Comparison of ENCODE assay signal across 23 cellular contexts in genomic region chr7:66069732-66070131, GRCh38. TPM values are rescaled to one million over a fixed set of nuclear protein-coding genes. Genes with fewer than 3 reads are reported as not detected.
DNase-seq lines count a peak whose midpoint lies in the region; ATAC-seq and TF ChIP-seq lines count a peak whose summit lies in the region.
"Had no signal": no experiment of that assay in that cellular context is flagged by ENCODE, and none has a peak within 500 bp of the region (broad histone marks: within the 10 kb centered on the region; RNA-seq: fewer than 3 reads in every experiment).

No MANE protein-coding gene starts in this region.

- H2BK120ac ChIP-seq in IMR-90 (ENCODE audit: low read depth, low read length) (no peak overlapping the region), mesenchymal stem cell (ENCODE audit: low read depth, low read length) (no peak overlapping the region)

- H3K23ac ChIP-seq in IMR-90 (ENCODE audit: low read depth, low read length) (no peak overlapping the region), mesenchymal stem cell (ENCODE audit: low read length in 2 of 2) (no peak overlapping the region)

- no peak overlapping the region for H3K56ac ChIP-seq in IMR-90 (ENCODE audit: extremely low read depth, insufficient read depth, low read length)

- H3K9me1 ChIP-seq in IMR-90 (ENCODE audit: insufficient read depth, low read length): no peaks in the 10 kb centered on the region

- no peak overlapping the region for H4K5ac ChIP-seq in IMR-90 (ENCODE audit: low read depth, low read length)

- H3K18ac ChIP-seq in IMR-90 (ENCODE audit: low read depth, low read length): no peak overlapping the region
- H3K18ac ChIP-seq in mesenchymal stem cell (ENCODE audit: low read depth in 1 of 2, low read length in 2 of 2): no peak overlapping the region

- H3K9me2 ChIP-seq in GM23248 (ENCODE audit: insufficient read depth): no peaks in the 10 kb centered on the region
- H3K9me2 ChIP-seq in SK-N-SH: no peaks in the 10 kb centered on the region

- DNase-seq in GM23248 (peak; percentile 45), IMR-90 (peak; percentile 47), SK-N-SH (no peak), foreskin keratinocyte (no peak), kidney tubule cell (ENCODE audit: low spot score) (no peak), DMS53 treated with DMSO at 0.1 percent for 48 hours (lab: John Stamatoyannopoulos, UW; ENCODE audit: unreplicated experiment) (no peak), mesenchymal stem cell (no peak), ovary (no peak)
- DNase-seq: 8988T; ACHN; BE2C; C1 segment of cervical spinal cord; CD4-positive, alpha-beta memory T cell; CD4-positive, CD25-positive, alpha-beta regulatory T cell; CD8-positive, alpha-beta memory T cell; COR-L47; DMS 273 treated with DMSO at 0.1 percent for 48 hours; DMS153; DMS53; DMS79 treated with DMSO at 0.1 percent for 48 hours; GDM1 had no signal

- H2AK5ac ChIP-seq in IMR-90 (ENCODE audit: low read depth, low read length): no peak overlapping the region
- H2AK5ac ChIP-seq in mesenchymal stem cell (ENCODE audit: low read length, severe bottlenecking): no peak overlapping the region

- dilution Hi-C loops in IMR-90 (cut with HindIII; ENCODE audit: low sequenced_read_pairs, unreplicated experiment): no loop called here

- POLR2A ChIA-PET in IMR-90 (lab: Charles Lee; ENCODE audit: unreplicated experiment) (no interaction called here), SK-N-SH (lab: Yijun Ruan, JAX) (no interaction called here)

- TF ChIP-seq RAD21 in IMR-90 (IDR thresholded peaks at IDR 0.05; ENCODE audit: low read length) (no peak), SK-N-SH (IDR thresholded peaks at IDR 0.05; ENCODE audit: low read length) (no peak)

- H3K4ac ChIP-seq in IMR-90 (ENCODE audit: low read depth, low read length) (no peak overlapping the region), mesenchymal stem cell (ENCODE audit: low read depth in 1 of 2, low read length in 2 of 2) (no peak overlapping the region)

- H2AK9ac ChIP-seq in IMR-90 (replicated peaks; ENCODE audit: low read depth, low read length, poor library complexity): no peak overlapping the region

- peak; percentile 46 for ATAC-seq in IMR-90 (ENCODE audit: low read depth)
- ATAC-seq in foreskin keratinocyte: peak; percentile 47
- ATAC-seq: GM12878 had no signal

- H2AFZ ChIP-seq in GM23248 (no peak overlapping the region), IMR-90 (replicated peaks; ENCODE audit: low read length, poor library complexity) (no peak overlapping the region), SK-N-SH (ENCODE audit: low read depth) (no peak overlapping the region), mesenchymal stem cell (ENCODE audit: low read depth, low read length) (no peak overlapping the region)

- H2BK20ac ChIP-seq in IMR-90 (ENCODE audit: low read depth, low read length): no peak overlapping the region

- H3K4me2 ChIP-seq in GM23248 (ENCODE audit: unreplicated experiment) (peak overlapping the region; percentile 4), IMR-90 (ENCODE audit: low read depth, low read length) (no peak overlapping the region), SK-N-SH (no peak overlapping the region; the same call in 1 of the 2 replicates), mesenchymal stem cell (ENCODE audit: low read length, poor library complexity, severe bottlenecking) (no peak overlapping the region)
- H3K4me2 ChIP-seq: BLaER1 had no signal

- H3K79me2 ChIP-seq in GM23248 (ENCODE audit: insufficient read depth) (no peaks in the 10 kb centered on the region), SK-N-SH (ENCODE audit: insufficient read depth) (no peaks in the 10 kb centered on the region)

- H3F3A ChIP-seq in GM23248 (ENCODE audit: insufficient read depth) (no peaks in the 10 kb centered on the region), SK-N-SH (replicated peaks; ENCODE audit: insufficient read depth) (peaks cover 19% of the 10 kb centered on the region)

- H4K8ac ChIP-seq in IMR-90 (ENCODE audit: low read depth in 2 of 2, low read length in 2 of 2): no peak overlapping the region
- no peak overlapping the region for H4K8ac ChIP-seq in mesenchymal stem cell (ENCODE audit: low read length)

- intact Hi-C loops in IMR-90 (cut with micrococcal nuclease): no loop called here
- intact Hi-C loops in ovary (cut with DNase I): no loop called here

- H3K27me3 ChIP-seq in GM23248 (replicated peaks; ENCODE audit: insufficient read depth) (no peaks in the 10 kb centered on the region), IMR-90 (ENCODE audit: control insufficient read depth, insufficient read depth, low read length) (no peaks in the 10 kb centered on the region), SK-N-SH (ENCODE audit: insufficient read depth) (no peaks in the 10 kb centered on the region), foreskin keratinocyte (no peaks in the 10 kb centered on the region), mesenchymal stem cell (ENCODE audit: control insufficient read depth in 1 of 2, insufficient read depth in 1 of 2, low read length in 2 of 2) (no peaks in the 10 kb centered on the region), ovary (no peaks in the 10 kb centered on the region)
- H3K27me3 ChIP-seq: BE2C, BLaER1 had no signal

- BruUV-seq in IMR-90 (replicated peaks; lab: Mats Ljungman, UMichigan): no TSS peak

- no peak overlapping the region for H2BK12ac ChIP-seq in mesenchymal stem cell (ENCODE audit: low read length in 2 of 2)

- no peak overlapping the region for H3K14ac ChIP-seq in IMR-90 (replicated peaks; ENCODE audit: low read depth, low read length)
- no peak overlapping the region for H3K14ac ChIP-seq in mesenchymal stem cell (ENCODE audit: low read length in 2 of 2)

- WGBS in GM23248 (ENCODE audit: low coverage in 1 of 2, low lambda C conversion rate in 2 of 2, missing lambda C conversion rate in 2 of 2), 2 experiments: 84 to 89% methylated on average over 4 of the region's 4 CpGs
- WGBS in IMR-90 (ENCODE audit: extremely low coverage in 2 of 2, insufficient read length in 1 of 2), 2 experiments: no CpG with 5 or more reads among the region's 4 CpGs
- WGBS in SK-N-SH (ENCODE audit: low lambda C conversion rate): 71% methylated on average over 4 of the region's 4 CpGs
- no CpG with 5 or more reads among the region's 4 CpGs for WGBS in mesenchymal stem cell
- WGBS in ovary, 3 donors: 87 to 92% (median 88%) methylated on average over 4 of the region's 4 CpGs

- H2BK15ac ChIP-seq in IMR-90 (ENCODE audit: low read depth, low read length) (no peak overlapping the region), mesenchymal stem cell (ENCODE audit: low read depth, poor library complexity, severe bottlenecking) (no peak overlapping the region)

- H3K9me3 ChIP-seq in GM23248 (ENCODE audit: low read depth): no peaks in the 10 kb centered on the region
- H3K9me3 ChIP-seq in IMR-90 (ENCODE audit: control insufficient read depth, insufficient read depth, low read length): no peaks in the 10 kb centered on the region; the same call in 1 of the 2 replicates
- H3K9me3 ChIP-seq in SK-N-SH: no peaks in the 10 kb centered on the region; the same call in 1 of the 2 replicates
- no peaks in the 10 kb centered on the region for H3K9me3 ChIP-seq in mesenchymal stem cell (ENCODE audit: control insufficient read depth, low read length)
- no peaks in the 10 kb centered on the region for H3K9me3 ChIP-seq in ovary
- H3K9me3 ChIP-seq: BE2C, BLaER1 had no signal

- H3K36me3 ChIP-seq in GM23248 (ENCODE audit: low read depth) (no peaks in the 10 kb centered on the region), IMR-90 (ENCODE audit: control insufficient read depth, insufficient read depth, low read length) (no peaks in the 10 kb centered on the region), SK-N-SH (replicated peaks in 1 of 2; ENCODE audit: control insufficient read depth in 1 of 2, insufficient read depth in 2 of 2, low read length in 1 of 2) (no peaks in the 10 kb centered on the region), mesenchymal stem cell (ENCODE audit: control insufficient read depth in 1 of 2, insufficient read depth in 2 of 2, low read depth in 1 of 2, low read length in 2 of 2) (no peaks in the 10 kb centered on the region), ovary (no peaks in the 10 kb centered on the region)
- H3K36me3 ChIP-seq: BE2C, BLaER1 had no signal

- H4K91ac ChIP-seq in IMR-90 (ENCODE audit: insufficient read depth, low read depth, low read length) (no peak overlapping the region), mesenchymal stem cell (ENCODE audit: low read length) (no peak overlapping the region)

- TF ChIP-seq POLR2A in IMR-90 (IDR thresholded peaks at IDR 0.05; ENCODE audit: low read depth, low read length) (no peak), ovary (IDR thresholded peaks at IDR 0.05) (no peak)

- H3K79me1 ChIP-seq in IMR-90 (ENCODE audit: low read depth in 1 of 2, low read length in 2 of 2) (no peaks in the 10 kb centered on the region), mesenchymal stem cell (replicated peaks; ENCODE audit: low read length, poor library complexity, severe bottlenecking) (no peaks in the 10 kb centered on the region)

- TF ChIP-seq CTCF in IMR-90 (conservative IDR thresholded peaks at IDR 0.05; ENCODE audit: low read depth, low read length) (no peak), SK-N-SH (IDR thresholded peaks at IDR 0.05) (no peak), foreskin keratinocyte (conservative IDR thresholded peaks at IDR 0.05) (no peak), ovary (IDR thresholded peaks at IDR 0.05) (no peak)

- H3K4me3 ChIP-seq in GM23248 (no peak overlapping the region), IMR-90 (ENCODE audit: insufficient read depth, low read depth, low read length) (no peak overlapping the region), SK-N-SH (ENCODE audit: low read depth in 2 of 2, low read length in 1 of 2) (no peak overlapping the region), mesenchymal stem cell (ENCODE audit: insufficient read depth in 1 of 2, low read depth in 1 of 2, low read length in 2 of 2) (no peak overlapping the region), ovary (no peak overlapping the region)
- H3K4me3 ChIP-seq: BLaER1, GM12878 had no signal

- H3K9ac ChIP-seq in GM23248: no peak overlapping the region
- no peak overlapping the region for H3K9ac ChIP-seq in IMR-90 (ENCODE audit: low read depth, low read length)
- H3K9ac ChIP-seq in SK-N-SH: no peak overlapping the region
- H3K9ac ChIP-seq in mesenchymal stem cell (ENCODE audit: low read length): no peak overlapping the region
- H3K9ac ChIP-seq: BLaER1 had no signal

- H3K27ac ChIP-seq in GM23248: no peak overlapping the region
- no peak overlapping the region for H3K27ac ChIP-seq in IMR-90 (ENCODE audit: insufficient read depth, low read length)
- H3K27ac ChIP-seq in SK-N-SH (ENCODE audit: low read depth in 2 of 2, low read length in 1 of 2): peak overlapping the region in 1 of 2 experiments; percentile 24; a peak in 1 of 4 replicates
- H3K27ac ChIP-seq in foreskin keratinocyte: no peak overlapping the region
- H3K27ac ChIP-seq in mesenchymal stem cell (ENCODE audit: low read length, poor library complexity, severe bottlenecking): no peak overlapping the region
- H3K27ac ChIP-seq in ovary: no peak overlapping the region
- H3K27ac ChIP-seq: BLaER1 had no signal

- in situ Hi-C loops in GM23248 (cut with MboI) (no loop called here), IMR-90 (cut with MboI; ENCODE audit: low sequenced_read_pairs) (no loop called here)

- TF ChIP-seq EP300 in SK-N-SH (IDR thresholded peaks at IDR 0.05; ENCODE audit: borderline replicate concordance in 1 of 2, low read depth in 1 of 2, low read length in 1 of 2) (no peak), ovary (IDR thresholded peaks at IDR 0.05) (no peak)

- H2BK5ac ChIP-seq in IMR-90 (ENCODE audit: low read depth, low read length, poor library complexity, severe bottlenecking) (no peak overlapping the region), mesenchymal stem cell (ENCODE audit: low read depth, low read length, poor library complexity, severe bottlenecking) (no peak overlapping the region)

- H4K20me1 ChIP-seq in GM23248 (ENCODE audit: insufficient read depth) (no peaks in the 10 kb centered on the region), IMR-90 (ENCODE audit: insufficient read depth, low read length) (no peaks in the 10 kb centered on the region), SK-N-SH (ENCODE audit: insufficient read depth) (no peaks in the 10 kb centered on the region)
- H4K20me1 ChIP-seq: BLaER1 had no signal

- CTCF ChIA-PET in IMR-90 (lab: Yijun Ruan, JAX): no interaction called here
- CTCF ChIA-PET in SK-N-SH (lab: Yijun Ruan, JAX): interaction anchor here (1.6 kb wide), 1 partner anchor 14 kb away, joined by 3 read pairs; no protein-coding TSS in a partner anchor

- H3K4me1 ChIP-seq in GM23248 (ENCODE audit: insufficient read depth) (peaks cover 11% of the 10 kb centered on the region), IMR-90 (ENCODE audit: control insufficient read depth, insufficient read depth, low read length) (no peaks in the 10 kb centered on the region), SK-N-SH (ENCODE audit: control insufficient read depth in 1 of 2, insufficient read depth in 2 of 2, low read depth in 1 of 2, low read length in 1 of 2) (no peaks in the 10 kb centered on the region), foreskin keratinocyte (peaks cover 5% of the 10 kb centered on the region), mesenchymal stem cell (ENCODE audit: control insufficient read depth, insufficient read depth, low read depth, low read length) (no peaks in the 10 kb centered on the region), ovary (ENCODE audit: insufficient read depth) (no peaks in the 10 kb centered on the region)
- H3K4me1 ChIP-seq: BE2C, BLaER1 had no signal

RNA-seq across cellular contexts. Expression of gene ASL, which starts 5.9 kb away (rescaled TPM):
- total RNA-seq in GM23248 (2014; rRNA removed; shearing (Covaris generic)): 66.1 and 81.0 TPM in 2 replicates
- polyA plus RNA-seq in GM23248 (2016; fragmentation: Nextera tagmentation; extraction: Ambion mirVana): 54.5 and 55.4 TPM in 2 replicates
- total RNA-seq in IMR-90 (2012; rRNA removed): 42.8 and 50.0 TPM in 2 replicates
- polyA plus RNA-seq in IMR-90 (2012; rRNA removed): 49.0 and 49.7 TPM in 2 replicates
- 41.3 and 45.5 TPM in 2 replicates for polyA plus RNA-seq in IMR-90 (2012; cell fraction: cytosol; rRNA removed)
- polyA plus RNA-seq in IMR-90 (2012; cell fraction: nucleus; rRNA removed; ENCODE audit: low replicate concordance): 95.3 and 201 TPM in 2 replicates
- 138 and 141 TPM in 2 replicates for polyA plus RNA-seq in SK-N-SH (2012; rRNA removed)
- polyA plus RNA-seq in SK-N-SH (2012; cell fraction: cytosol; rRNA removed): 54.1 and 76.3 TPM in 2 replicates
- 426 and 428 TPM in 2 replicates for polyA plus RNA-seq in SK-N-SH (2012; cell fraction: nucleus; rRNA removed)
- total RNA-seq in foreskin keratinocyte: 37.9 and 43.0 TPM in 2 replicates
- 48.6 and 52.5 TPM in 2 replicates for polyA plus RNA-seq in foreskin keratinocyte
- polyA plus RNA-seq in mesenchymal stem cell (2013, experiment 1 of 2): 18.9 TPM
- polyA plus RNA-seq in mesenchymal stem cell (2013, experiment 2 of 2): 18.4 TPM
- total RNA-seq in ovary: 10 to 100 TPM; 11.9 to 28.8 (median 18.6) TPM
- polyA plus RNA-seq in ovary: 10 to 100 TPM in 1 of 2 donors, 1 to 10 TPM in 1; 2.8 to 26.7 TPM

RNA-seq across cellular contexts. Expression of gene CRCP, which starts 44.9 kb away (rescaled TPM):
- total RNA-seq in GM23248 (2014; rRNA removed; shearing (Covaris generic)): 28.6 and 39.5 TPM in 2 replicates
- polyA plus RNA-seq in GM23248 (2016; fragmentation: Nextera tagmentation; extraction: Ambion mirVana) (31.3 and 35.4 TPM in 2 replicates), IMR-90 (2012; rRNA removed) (21.5 and 22.9 TPM in 2 replicates), SK-N-SH (2012; rRNA removed) (34.0 and 34.1 TPM in 2 replicates), foreskin keratinocyte (11.7 and 12.5 TPM in 2 replicates), ovary (10 to 100 TPM; 23.2 to 46.1 TPM)
- total RNA-seq in IMR-90 (2012; rRNA removed) (37.5 and 37.8 TPM in 2 replicates), foreskin keratinocyte (24.1 and 25.3 TPM in 2 replicates), ovary (10 to 100 TPM; 25.0 to 46.8 (median 29.1) TPM)
- polyA plus RNA-seq in IMR-90 (2012; cell fraction: cytosol; rRNA removed): 11.4 and 11.9 TPM in 2 replicates
- 7.6 and 24.1 TPM in 2 replicates for polyA plus RNA-seq in IMR-90 (2012; cell fraction: nucleus; rRNA removed; ENCODE audit: low replicate concordance)
- polyA plus RNA-seq in SK-N-SH (2012; cell fraction: cytosol; rRNA removed): 33.3 and 35.7 TPM in 2 replicates
- polyA plus RNA-seq in SK-N-SH (2012; cell fraction: nucleus; rRNA removed): 40.7 and 57.5 TPM in 2 replicates
- 17.4 TPM for polyA plus RNA-seq in mesenchymal stem cell (2013, experiment 1 of 2)
- polyA plus RNA-seq in mesenchymal stem cell (2013, experiment 2 of 2): 17.1 TPM

Comparison
In these comparisons a context has a peak if more than half of its experiments do, and no peak if none do; other contexts are left out.
1. DNase-seq: peak in GM23248 (single experiment) and IMR-90 (single experiment); none in SK-N-SH (single experiment), foreskin keratinocyte (0 of 2), kidney tubule cell (single experiment), DMS53 treated with DMSO at 0.1 percent for 48 hours (single experiment), mesenchymal stem cell (single experiment) and ovary (0 of 5).